26 cellular contexts compared by ENCODE assay signal in genomic region chr11:110988731-110989130, GRCh38.
"Had no signal": no experiment of that assay in that cellular context is flagged by ENCODE, and none has a peak within 500 bp of the region (broad histone marks: within the 10 kb centered on the region; RNA-seq: fewer than 3 reads in every experiment).

No MANE protein-coding gene starts in this region.

- H3K9me3 ChIP-seq: left lung, lower lobe of right lung, mucosa of descending colon, pancreas, prostate gland, stomach, suprapubic skin, thoracic aorta, tibial nerve, uterus had no signal

- H3K4me3 ChIP-seq: left lung, lower lobe of right lung, mucosa of descending colon, pancreas, prostate gland, skin epidermis, stomach, suprapubic skin, thoracic aorta, tibial nerve, uterus had no signal

- DNase-seq: hippocampal formation; kidney; left colon; left lung; lower lobe of right lung; mammary epithelial cell; mesenchymal stem cell; mucosa of descending colon; naive thymus-derived CD4-positive, alpha-beta T cell; pancreas; posterior cingulate gyrus; retina; right cardiac atrium; stimulated activated CD4-positive, alpha-beta T cell treated with anti-CD3 and anti-CD28 coated beads, Interleukin-12 subunit alpha, Interleukin-12 subunit beta, amount 100 ng/mL, for 4 hours; stimulated activated CD4-positive, alpha-beta T cell treated with anti-CD3 and anti-CD28 coated beads, Interleukin-15, amount 100 ng/mL, for 24 hours; stimulated activated CD4-positive, alpha-beta T cell treated with anti-CD3 and anti-CD28 coated beads, Interleukin-2, amount 100 ng/mL, for 24 hours; stimulated activated CD4-positive, alpha-beta T cell treated with anti-CD3 and anti-CD28 coated beads, Interleukin-4, amount 100 ng/mL, for 1 hour; stimulated activated naive B cell treated with anti-CD40 and anti-IgM and Interleukin-4, amounts not matched to agents 10 μg/mL and 1 μg/mL and 100 μg/mL, for 72 hours; stimulated activated naive CD8-positive, alpha-beta T cell treated with anti-CD3 and anti-CD28 coated beads, Interleukin-15, Interleukin-2, amounts not matched to agents 100 U/mL and 50 U/mL, for 24 hours; stomach; uterus had no signal

- H3K27ac ChIP-seq: left lung, lower lobe of right lung, pancreas, prostate gland, skin epidermis, suprapubic skin, thoracic aorta, tibial nerve, uterus had no signal

- H3K27me3 ChIP-seq: left lung, pancreas, stomach, suprapubic skin, tibial nerve, uterus had no signal

- H3K4me1 ChIP-seq: left lung, pancreas, prostate gland, uterus had no signal

- H3K36me3 ChIP-seq: left lung, lower lobe of right lung, pancreas, prostate gland, stomach, suprapubic skin, thoracic aorta, tibial nerve, uterus had no signal
